ENCODE assay signal across 30 cellular contexts in genomic region chr4:125421547-125421946, GRCh38.
"Had no signal": no experiment of that assay in that cellular context is flagged by ENCODE, and none has a peak within 500 bp of the region (broad histone marks: within the 10 kb centered on the region; RNA-seq: fewer than 3 reads in every experiment).

No MANE protein-coding gene starts in this region.

- H3K27me3 ChIP-seq: breast epithelium, dorsolateral prefrontal cortex, foreskin keratinocyte, heart right ventricle, left lung, pancreas, stomach, thyroid gland, upper lobe of left lung, vagina had no signal

- H3K9me3 ChIP-seq: pancreas, prostate gland, stomach, thyroid gland, upper lobe of left lung, vagina had no signal

- H3K4me2 ChIP-seq: smooth muscle cell had no signal

- H3K27me3 Mint-ChIP-seq: activated CD8-positive, alpha-beta T cell treated with anti-CD3 and anti-CD28 coated beads for 36 hours; activated T-helper 17 cell treated with anti-CD3 and anti-CD28 coated beads, Interleukin-2, amount 50 U/mL, for 72 hours; central memory CD8-positive, alpha-beta T cell; naive thymus-derived CD4-positive, alpha-beta T cell; stimulated activated naive B cell treated with anti-CD40 and anti-IgM and Interleukin-4, amounts not matched to agents 10 μg/mL and 1 μg/mL and 100 μg/mL, for 72 hours had no signal

- H3K27ac Mint-ChIP-seq: activated CD8-positive, alpha-beta T cell treated with anti-CD3 and anti-CD28 coated beads for 36 hours; activated T-helper 17 cell treated with anti-CD3 and anti-CD28 coated beads, Interleukin-2, amount 50 U/mL, for 72 hours; naive thymus-derived CD4-positive, alpha-beta T cell; stimulated activated naive B cell treated with anti-CD40 and anti-IgM and Interleukin-4, amounts not matched to agents 10 μg/mL and 1 μg/mL and 100 μg/mL, for 72 hours; WTC11 had no signal

- H3K4me1 Mint-ChIP-seq: activated T-helper 17 cell treated with anti-CD3 and anti-CD28 coated beads, Interleukin-2, amount 50 U/mL, for 72 hours; central memory CD8-positive, alpha-beta T cell; naive thymus-derived CD4-positive, alpha-beta T cell; stimulated activated naive B cell treated with anti-CD40 and anti-IgM and Interleukin-4, amounts not matched to agents 10 μg/mL and 1 μg/mL and 100 μg/mL, for 72 hours had no signal

- H3K4me1 ChIP-seq: breast epithelium, foreskin keratinocyte, left lung, pancreas, prostate gland, vagina had no signal

- H3K4me3 Mint-ChIP-seq: activated CD8-positive, alpha-beta T cell treated with anti-CD3 and anti-CD28 coated beads for 36 hours; activated T-cell treated with anti-CD3 and anti-CD28 coated beads, Interleukin-2, amount 50 U/mL, for 4 hours; activated T-helper 17 cell treated with anti-CD3 and anti-CD28 coated beads, Interleukin-2, amount 50 U/mL, for 72 hours; central memory CD8-positive, alpha-beta T cell; naive thymus-derived CD4-positive, alpha-beta T cell; neural crest cell; stimulated activated naive B cell treated with anti-CD40 and anti-IgM and Interleukin-4, amounts not matched to agents 10 μg/mL and 1 μg/mL and 100 μg/mL, for 72 hours; WTC11 had no signal

- H3K27ac ChIP-seq: breast epithelium, dorsolateral prefrontal cortex, foreskin keratinocyte, heart right ventricle, left lung, pancreas, prostate gland, stomach, thyroid gland, upper lobe of left lung, vagina had no signal

- H3K36me3 Mint-ChIP-seq: naive thymus-derived CD4-positive, alpha-beta T cell; stimulated activated naive B cell treated with anti-CD40 and anti-IgM and Interleukin-4, amounts not matched to agents 10 μg/mL and 1 μg/mL and 100 μg/mL, for 72 hours had no signal

- ATAC-seq: activated CD8-positive, alpha-beta T cell treated with anti-CD3 and anti-CD28 coated beads for 36 hours; activated T-cell treated with anti-CD3 and anti-CD28 coated beads, Interleukin-2, amount 50 U/mL, for 4 hours; activated T-helper 17 cell treated with anti-CD3 and anti-CD28 coated beads, Interleukin-2, amount 50 U/mL, for 72 hours; foreskin keratinocyte; heart right ventricle; left lung; naive thymus-derived CD4-positive, alpha-beta T cell; pancreas; stimulated activated naive B cell treated with anti-CD40 and anti-IgM and Interleukin-4, amounts not matched to agents 10 μg/mL and 1 μg/mL and 100 μg/mL, for 72 hours; WTC11 had no signal

- H3K4me3 ChIP-seq: breast epithelium, dorsolateral prefrontal cortex, heart right ventricle, left lung, pancreas, prostate gland, smooth muscle cell, stomach, thyroid gland, upper lobe of left lung, vagina had no signal

- DNase-seq: activated CD4-positive, alpha-beta T cell treated with anti-CD3 and anti-CD28 coated beads for 1 hour; activated CD4-positive, alpha-beta T cell treated with anti-CD3 and anti-CD28 coated beads, Interleukin-2, amount 50 U/mL, for 1 hour; activated CD8-positive, alpha-beta T cell treated with anti-CD3 and anti-CD28 coated beads for 36 hours; activated gamma-delta T cell treated with Interleukin-2 at 50 U/mL for 16 hours; activated naive CD4-positive, alpha-beta T cell treated with anti-CD3 and anti-CD28 coated beads, Interleukin-2, amount 50 U/mL, for 16 hours; activated T-cell treated with anti-CD3 and anti-CD28 coated beads, Interleukin-2, amount 50 U/mL, for 4 hours; amygdala; dorsolateral prefrontal cortex; effector memory CD4-positive, alpha-beta T cell; erythroblast; foreskin keratinocyte; heart right ventricle; mammary epithelial cell; naive thymus-derived CD4-positive, alpha-beta T cell; nucleus accumbens; pancreas; stimulated activated CD4-positive, alpha-beta T cell treated with anti-CD3 and anti-CD28 coated beads, Interleukin-1b, Interleukin-23, amount 100 ng/mL, for 48 hours; stimulated activated naive B cell treated with anti-CD40 and anti-IgM and Interleukin-4, amounts not matched to agents 10 μg/mL and 1 μg/mL and 100 μg/mL, for 72 hours; stomach; thyroid gland; upper lobe of left lung had no signal

- H3K36me3 ChIP-seq: pancreas, prostate gland had no signal
